Comparison of ENCODE assay signal across 13 cellular contexts in genomic region chr3:27345493-27345892, GRCh38. TPM values are rescaled to one million over a fixed set of nuclear protein-coding genes. Genes with fewer than 3 reads are reported as not detected.
A peak's percentile ranks its signal among the peaks of the same experiment; 100 is the strongest.
DNase-seq lines count a peak whose midpoint lies in the region; FAIRE-seq and TF ChIP-seq lines count a peak whose summit lies in the region.
"Had no signal": no experiment of that assay in that cellular context is flagged by ENCODE, and none has a peak within 500 bp of the region (broad histone marks: within the 10 kb centered on the region; RNA-seq: fewer than 3 reads in every experiment).

No MANE protein-coding gene starts in this region.

- no peak overlapping the region for H3K4me2 ChIP-seq in osteoblast (ENCODE audit: insufficient read depth, low read length)

- H3K27me3 ChIP-seq in bronchial epithelial cell (ENCODE audit: control insufficient read depth, insufficient read depth, low read length) (no peaks in the 10 kb centered on the region), osteoblast (ENCODE audit: insufficient read depth, low read length) (no peaks in the 10 kb centered on the region)
- H3K27me3 ChIP-seq: uterus had no signal

- H3K4me3 ChIP-seq in bronchial epithelial cell (ENCODE audit: low read depth, low read length) (no peak overlapping the region), osteoblast (ENCODE audit: insufficient read depth, low read length) (no peak overlapping the region)
- H3K4me3 ChIP-seq: lung, uterus had no signal

- no peak overlapping the region for H2AFZ ChIP-seq in osteoblast (ENCODE audit: low read length)

- H3K36me3 ChIP-seq in bronchial epithelial cell (ENCODE audit: control insufficient read depth, insufficient read depth, low read length) (no peaks in the 10 kb centered on the region), osteoblast (ENCODE audit: insufficient read depth, low read length) (peaks cover 27% of the 10 kb centered on the region)
- H3K36me3 ChIP-seq: uterus had no signal

- H3K4me1 ChIP-seq in osteoblast (ENCODE audit: insufficient read depth, low read length) = no peaks in the 10 kb centered on the region
- H3K4me1 ChIP-seq: uterus had no signal

- H3K27ac ChIP-seq in osteoblast (ENCODE audit: low read depth, low read length) = no peak overlapping the region
- H3K27ac ChIP-seq: uterus had no signal

- no peak for TF ChIP-seq CTCF in bronchial epithelial cell (IDR thresholded peaks at IDR 0.05; ENCODE audit: insufficient read depth, low read length, severe bottlenecking)
- TF ChIP-seq CTCF in osteoblast (IDR thresholded peaks at IDR 0.05; ENCODE audit: extremely low read depth, low read depth, low read length) = no peak

- in situ Hi-C loops in KBM-7 (cut with MboI; ENCODE audit: low pct_unique_long_range_greater_than_20kb, low sequenced_read_pairs) = no loop called here

- H3K9me3 ChIP-seq in osteoblast (ENCODE audit: low read depth, low read length) = no peaks in the 10 kb centered on the region
- H3K9me3 ChIP-seq: uterus had no signal

- no peaks in the 10 kb centered on the region for H3K79me2 ChIP-seq in osteoblast (ENCODE audit: insufficient read depth, low read length)

- no peak for FAIRE-seq in bronchial epithelial cell (lab: Jason Lieb, UNC)

- peak; percentile 34 for DNase-seq in SKM-1 treated with dmso at 0.1 percent for 144 hours (lab: John Stamatoyannopoulos, UW; ENCODE audit: unreplicated experiment)
- DNase-seq in SKM-1 (lab: John Stamatoyannopoulos, UW; ENCODE audit: unreplicated experiment) = no peak
- DNase-seq in KBM-7 = peak; percentile 57
- peak; percentile 42 for DNase-seq in bronchial epithelial cell (ENCODE audit: low read depth)
- peak; percentile 16 for DNase-seq in renal cortical epithelial cell (ENCODE audit: low read depth)
- no peak for DNase-seq in NCI-H1694 treated with DMSO at 0.1 percent for 48 hours (lab: John Stamatoyannopoulos, UW)
- no peak for DNase-seq in germinal center (ENCODE audit: low spot score)
- DNase-seq in osteoblast (ENCODE audit: insufficient read length, low spot score, missing footprints) = no peak
- DNase-seq: activated effector memory CD4-positive, alpha-beta T cell treated with Interleukin-2 at 50 U/mL for 16 hours; H9; NCI-H1092; uterus had no signal

- H4K20me1 ChIP-seq in osteoblast (ENCODE audit: insufficient read depth, low read length) = no peaks in the 10 kb centered on the region

RNA-seq across cellular contexts. Expression of gene NEK10, which starts 23.7 kb away (rescaled TPM):
- total RNA-seq in bronchial epithelial cell (1.0 and 1.1 TPM in 2 replicates), renal cortical epithelial cell (1.2 and 15.5 TPM in 2 replicates), osteoblast (58.6 and 69.8 TPM in 2 replicates)

Comparison
In these comparisons a context has a peak if more than half of its experiments do, and no peak if none do; other contexts are left out.
1. DNase-seq: peak in SKM-1 treated with dmso at 0.1 percent for 144 hours (single experiment), KBM-7 (single experiment), bronchial epithelial cell (single experiment) and renal cortical epithelial cell (single experiment); none in SKM-1 (single experiment), NCI-H1694 treated with DMSO at 0.1 percent for 48 hours (single experiment), germinal center (single experiment) and osteoblast (single experiment).